In the genomic region with DNA sequence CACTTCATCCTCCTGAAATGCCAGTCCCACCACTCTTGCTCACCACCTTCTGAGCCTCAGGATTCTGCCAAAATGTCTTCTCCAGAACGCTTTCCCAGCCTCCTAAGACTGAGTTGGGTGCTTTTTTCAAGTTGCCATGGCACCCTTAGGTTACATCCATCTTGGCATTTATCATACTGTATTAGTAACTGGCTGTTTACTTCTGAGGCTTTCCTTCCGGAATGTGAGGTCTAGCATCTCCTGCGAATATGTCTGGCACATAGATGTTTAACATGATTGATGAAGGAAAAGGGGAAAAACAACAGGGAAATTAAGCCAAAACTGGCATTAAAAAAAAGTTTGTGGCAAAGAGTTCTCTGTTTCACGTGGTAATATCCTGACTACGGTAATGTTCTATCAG, we compare ENCODE assay signal across 15 cellular contexts. TPM values are rescaled to one million over a fixed set of nuclear protein-coding genes. Genes with fewer than 3 reads are reported as not detected.
DNase-seq lines count a peak whose midpoint lies in the region; ATAC-seq and TF ChIP-seq lines count a peak whose summit lies in the region.
"Had no signal": no experiment of that assay in that cellular context is flagged by ENCODE, and none has a peak within 500 bp of the region (broad histone marks: within the 10 kb centered on the region; RNA-seq: fewer than 3 reads in every experiment).

No MANE protein-coding gene starts in this region.

- peak overlapping the region in 1 of 10 donors; percentile 13 for H3K27ac Mint-ChIP-seq in naive thymus-derived CD8-positive, alpha-beta T cell
- H3K27ac Mint-ChIP-seq: B cell; CD4-positive, alpha-beta memory T cell; H9 had no signal

- no peaks in the 10 kb centered on the region for H3K36me3 Mint-ChIP-seq in naive thymus-derived CD8-positive, alpha-beta T cell
- H3K36me3 Mint-ChIP-seq: CD4-positive, alpha-beta memory T cell had no signal

- no peaks in the 10 kb centered on the region for H3K27me3 ChIP-seq in dorsolateral prefrontal cortex

- no peaks in the 10 kb centered on the region for H3K27me3 Mint-ChIP-seq in naive thymus-derived CD8-positive, alpha-beta T cell
- H3K27me3 Mint-ChIP-seq: B cell; CD4-positive, alpha-beta memory T cell had no signal

- no peak overlapping the region for H3K4me3 Mint-ChIP-seq in naive thymus-derived CD8-positive, alpha-beta T cell
- H3K4me3 Mint-ChIP-seq: B cell; CD4-positive, alpha-beta memory T cell; H9 had no signal

- no peaks in the 10 kb centered on the region for H3K9me3 Mint-ChIP-seq in naive thymus-derived CD8-positive, alpha-beta T cell

- POLR2A ChIA-PET in naive thymus-derived CD8-positive, alpha-beta T cell (lab: Charles Lee), result no interaction called here

- H3K27ac ChIP-seq in angular gyrus (ENCODE audit: low read depth, low read length), result peak overlapping the region; percentile 48
- H3K27ac ChIP-seq in dorsolateral prefrontal cortex, result peak overlapping the region in 32 of 59 donors; percentile 2 to 75 (median 34)

- H3K4me3 ChIP-seq in dorsolateral prefrontal cortex (no peak overlapping the region), fibroblast of pulmonary artery (replicated peaks; ENCODE audit: low read depth, low read length) (no peak overlapping the region)

- H3K4me1 Mint-ChIP-seq in naive thymus-derived CD8-positive, alpha-beta T cell, result peaks cover 5 to 13% (median 12%) of the 10 kb centered on the region in 4 donors

- TF ChIP-seq CTCF in dorsolateral prefrontal cortex (IDR thresholded peaks at IDR 0.05 in 54 of 56, conservative IDR thresholded peaks at IDR 0.05 in 2 of 56; ENCODE audit: low read depth in 1 of 56, partially characterized antibody in 56 of 56), result no peak
- TF ChIP-seq CTCF in fibroblast of pulmonary artery (IDR thresholded peaks at IDR 0.05; ENCODE audit: low read length, missing control alignments), result no peak

- no peak for DNase-seq in dorsolateral prefrontal cortex
- DNase-seq in fibroblast of pulmonary artery (ENCODE audit: low read depth), result peak; percentile 25
- no peak for DNase-seq in naive thymus-derived CD8-positive, alpha-beta T cell
- no peak for DNase-seq in HuH-7.5 (ENCODE audit: low spot score)
- DNase-seq: ACHN; CD4-positive, alpha-beta memory T cell; DMS79 treated with DMSO at 0.1 percent for 48 hours; EL; GOT3; H9 had no signal

- ATAC-seq in naive thymus-derived CD8-positive, alpha-beta T cell, result no peak
- ATAC-seq in HG03460 (IDR thresholded peaks at IDR 0.05; ENCODE audit: unreplicated experiment) (no peak), HG03432 (IDR thresholded peaks at IDR 0.05; ENCODE audit: unreplicated experiment) (no peak)
- ATAC-seq: HepG2 had no signal

- intact Hi-C loops in dorsolateral prefrontal cortex (cut with DNase I), result no loop called here

RNA-seq across cellular contexts. Expression of a gene that starts 24.9 kb away (rescaled TPM):
- 100 to 1,000 TPM in 119 of 120 experiments, 10 to 100 TPM in 1; 95.0 to 273 (median 136) TPM for total RNA-seq in dorsolateral prefrontal cortex
- 10 to 100 TPM; 22.6 to 24.2 TPM for total RNA-seq in naive thymus-derived CD8-positive, alpha-beta T cell
- polyA plus RNA-seq in naive thymus-derived CD8-positive, alpha-beta T cell, result 10 to 100 TPM; 17.8 to 23.2 (median 22.5) TPM
